Comparison of ENCODE assay signal across 24 cellular contexts in genomic region chr7:50853311-50853710, GRCh38.
"Had no signal": no experiment of that assay in that cellular context is flagged by ENCODE, and none has a peak within 500 bp of the region (broad histone marks: within the 10 kb centered on the region; RNA-seq: fewer than 3 reads in every experiment).

No MANE protein-coding gene starts in this region.

- H3K9me3 ChIP-seq: heart left ventricle, neutrophil, stomach, testis, thyroid gland, transverse colon, upper lobe of left lung had no signal

- H3K36me3 ChIP-seq: heart left ventricle, neutrophil, stomach, thyroid gland, transverse colon, upper lobe of left lung had no signal

- ATAC-seq: heart left ventricle; left cardiac atrium; left lobe of liver; naive thymus-derived CD8-positive, alpha-beta T cell; right cardiac atrium; sciatic nerve; stimulated activated naive B cell treated with anti-CD40 and anti-IgM and Interleukin-4, amounts not matched to agents 10 μg/mL and 1 μg/mL and 100 μg/mL, for 72 hours; stimulated activated naive CD8-positive, alpha-beta T cell treated with anti-CD3 and anti-CD28 coated beads, Interleukin-15, Interleukin-2, amounts not matched to agents 100 U/mL and 50 U/mL, for 24 hours had no signal

- H3K4me3 ChIP-seq: heart left ventricle, lung, skin epidermis, stomach, testis, thyroid gland, transverse colon, upper lobe of left lung had no signal

- H3K27me3 ChIP-seq: heart left ventricle, neutrophil, stomach, testis, thyroid gland, transverse colon, upper lobe of left lung had no signal

- DNase-seq: heart left ventricle; hypothalamus; immature natural killer cell; kidney glomerular epithelial cell; left cardiac atrium; occipital lobe; right cardiac atrium; stimulated activated CD4-positive, alpha-beta T cell treated with anti-CD3 and anti-CD28 coated beads, Interleukin-12 subunit alpha, Interleukin-12 subunit beta, amount 100 ng/mL, for 4 hours; stimulated activated CD4-positive, alpha-beta T cell treated with anti-CD3 and anti-CD28 coated beads, Interleukin-15, amount 100 ng/mL, for 24 hours; stimulated activated CD4-positive, alpha-beta T cell treated with anti-CD3 and anti-CD28 coated beads, Interleukin-2, amount 100 ng/mL, for 24 hours; stimulated activated CD4-positive, alpha-beta T cell treated with anti-CD3 and anti-CD28 coated beads, Interleukin-4, amount 100 ng/mL, for 1 hour; stimulated activated naive B cell treated with anti-CD40 and anti-IgM and Interleukin-4, amounts not matched to agents 10 μg/mL and 1 μg/mL and 100 μg/mL, for 72 hours; stimulated activated naive CD8-positive, alpha-beta T cell treated with anti-CD3 and anti-CD28 coated beads, Interleukin-15, Interleukin-2, amounts not matched to agents 100 U/mL and 50 U/mL, for 24 hours; testis; thyroid gland; transverse colon; upper lobe of left lung had no signal

- H3K27ac ChIP-seq: heart left ventricle, neutrophil, skin epidermis, stomach, testis, thyroid gland, transverse colon, upper lobe of left lung had no signal

- H3K4me1 ChIP-seq: stomach, testis, thyroid gland, transverse colon, upper lobe of left lung had no signal
